In the genomic region with DNA sequence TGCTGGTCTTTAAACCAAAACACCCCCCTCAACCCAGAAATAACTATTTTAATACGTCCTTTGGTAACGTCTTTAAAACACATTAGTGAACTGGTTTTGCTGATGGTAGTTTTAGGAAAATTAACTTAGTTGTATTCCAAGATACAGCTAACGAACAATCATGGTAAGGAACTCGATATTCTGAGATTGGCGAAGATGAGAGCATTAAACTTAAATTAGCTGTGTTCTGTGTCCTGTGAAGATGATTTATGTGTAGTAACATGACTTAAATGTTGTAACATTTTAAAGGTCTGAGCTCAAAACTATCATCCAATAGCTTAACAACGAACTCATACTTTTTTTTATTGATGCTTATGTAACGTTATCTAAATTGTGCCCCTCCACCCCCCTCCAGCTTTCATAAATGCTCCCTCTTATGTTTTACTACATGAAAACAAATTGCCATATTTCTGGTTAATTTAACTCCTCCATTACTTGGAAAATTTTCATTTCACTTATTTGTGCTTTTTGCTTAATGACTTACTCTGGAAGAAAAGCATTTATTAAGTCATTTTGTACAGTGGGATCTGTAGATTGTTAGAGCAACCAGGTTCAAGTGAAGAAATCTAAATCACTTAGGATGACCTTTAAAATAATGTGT, we compare ENCODE assay signal across 1 cellular context.
TF ChIP-seq lines count a peak whose summit lies in the region.

No MANE protein-coding gene starts in this region.

TF ChIP-seq in HepG2, 621 proteins besides CTCF, POLR2A, EP300 and RAD21 (continued from another document):
- TF ChIP-seq, protein P1, sequence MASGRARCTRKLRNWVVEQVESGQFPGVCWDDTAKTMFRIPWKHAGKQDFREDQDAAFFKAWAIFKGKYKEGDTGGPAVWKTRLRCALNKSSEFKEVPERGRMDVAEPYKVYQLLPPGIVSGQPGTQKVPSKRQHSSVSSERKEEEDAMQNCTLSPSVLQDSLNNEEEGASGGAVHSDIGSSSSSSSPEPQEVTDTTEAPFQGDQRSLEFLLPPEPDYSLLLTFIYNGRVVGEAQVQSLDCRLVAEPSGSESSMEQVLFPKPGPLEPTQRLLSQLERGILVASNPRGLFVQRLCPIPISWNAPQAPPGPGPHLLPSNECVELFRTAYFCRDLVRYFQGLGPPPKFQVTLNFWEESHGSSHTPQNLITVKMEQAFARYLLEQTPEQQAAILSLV (CRISPR knock-in tag; IDR thresholded peaks at IDR 0.05; ENCODE audit: borderline replicate concordance), result no peak
- no peak for TF ChIP-seq KLF16 (CRISPR knock-in tag; IDR thresholded peaks at IDR 0.05)
- TF ChIP-seq SAFB2 (CRISPR knock-in tag; IDR thresholded peaks at IDR 0.05; ENCODE audit: borderline replicate concordance, low read depth), result no peak
- TF ChIP-seq AHR (CRISPR knock-in tag; IDR thresholded peaks at IDR 0.05), result no peak
- TF ChIP-seq ZNF333 (CRISPR knock-in tag; IDR thresholded peaks at IDR 0.05; ENCODE audit: borderline replicate concordance), result no peak
- TF ChIP-seq ZBTB1 (CRISPR knock-in tag; IDR thresholded peaks at IDR 0.05; ENCODE audit: borderline replicate concordance), result no peak
